ENCODE assay signal across 1 cellular context in genomic region chr10:74994714-74995308, GRCh38.
TF ChIP-seq lines count a peak whose summit lies in the region.

No MANE protein-coding gene starts in this region.

TF ChIP-seq in GM12878, 131 proteins besides CTCF, POLR2A, EP300 and RAD21 (continued from another document and continues in another):
- TF ChIP-seq ZBTB33 (IDR thresholded peaks at IDR 0.05) (no peak), BMI1 (IDR thresholded peaks at IDR 0.05; ENCODE audit: borderline replicate concordance) (no peak), BHLHE40 (IDR thresholded peaks at IDR 0.05; ENCODE audit: borderline replicate concordance in 1 of 2, low read depth in 2 of 2, low read length in 1 of 2) (no peak), DPF2 (IDR thresholded peaks at IDR 0.05) (no peak), CUX1 (IDR thresholded peaks at IDR 0.05; ENCODE audit: insufficient replicate concordance, low read depth, low read length) (no peak), KLF5 (IDR thresholded peaks at IDR 0.05; ENCODE audit: partially characterized antibody) (no peak), GABPA (IDR thresholded peaks at IDR 0.05; ENCODE audit: low read depth) (no peak), PBX3 (IDR thresholded peaks at IDR 0.05; ENCODE audit: insufficient replicate concordance, low read depth, low read length) (no peak), TCF3 (IDR thresholded peaks at IDR 0.05; ENCODE audit: borderline replicate concordance, insufficient read depth, low read depth, low read length) (no peak), SKIL (IDR thresholded peaks at IDR 0.05; ENCODE audit: low read depth, poor library complexity, severe bottlenecking) (peak; percentile 35), LARP7 (IDR thresholded peaks at IDR 0.05) (no peak), MYC (IDR thresholded peaks at IDR 0.05; ENCODE audit: insufficient read depth, insufficient read length, insufficient replicate concordance, low read length, severe bottlenecking) (no peak), KDM1A (IDR thresholded peaks at IDR 0.05; ENCODE audit: borderline replicate concordance) (no peak), MXI1 (IDR thresholded peaks at IDR 0.05; ENCODE audit: low read depth, low read length) (no peak), STAT3 (IDR thresholded peaks at IDR 0.05; ENCODE audit: low read depth, low read length) (no peak), SREBF1 (IDR thresholded peaks at IDR 0.05; ENCODE audit: low read length) (no peak), POLR2AphosphoS5 (IDR thresholded peaks at IDR 0.05; ENCODE audit: low read length) (no peak), ETV6 (conservative IDR thresholded peaks at IDR 0.05 in 1 of 2, IDR thresholded peaks at IDR 0.05 in 1 of 2; ENCODE audit: borderline replicate concordance in 1 of 2, low read depth in 1 of 2) (no peak), HDAC6 (IDR thresholded peaks at IDR 0.05; ENCODE audit: unreplicated experiment) (no peak), MTA3 (IDR thresholded peaks at IDR 0.05; ENCODE audit: borderline replicate concordance, low read length) (no peak), HDAC2 (IDR thresholded peaks at IDR 0.05) (no peak), PAX8 (IDR thresholded peaks at IDR 0.05) (no peak), MTA2 (IDR thresholded peaks at IDR 0.05; ENCODE audit: low read depth) (no peak), FOXM1 (IDR thresholded peaks at IDR 0.05; ENCODE audit: low read depth, low read length) (no peak; the same call in 1 of the 2 replicates), RAD51 (IDR thresholded peaks at IDR 0.05) (no peak), WRNIP1 (IDR thresholded peaks at IDR 0.05; ENCODE audit: borderline replicate concordance, low read depth, low read length) (no peak), CBFB (IDR thresholded peaks at IDR 0.05; ENCODE audit: low read depth) (no peak), RCOR1 (conservative IDR thresholded peaks at IDR 0.05; ENCODE audit: low read depth, low read length) (no peak), FOXK2 (IDR thresholded peaks at IDR 0.05) (no peak), NR2F1 (conservative IDR thresholded peaks at IDR 0.05) (0 out of 2 replicates have a peak, but pooled peaks have one; percentile 22), CEBPZ (IDR thresholded peaks at IDR 0.05; ENCODE audit: low read depth, low read length) (no peak), RUNX3 (IDR thresholded peaks at IDR 0.05; ENCODE audit: low read length) (peak; percentile 76), BRCA1 (IDR thresholded peaks at IDR 0.05; ENCODE audit: low read depth, low read length) (no peak), RELA (IDR thresholded peaks at IDR 0.05; ENCODE audit: borderline replicate concordance, partially characterized antibody) (no peak), STAT1 (conservative IDR thresholded peaks at IDR 0.05) (no peak), SREBF2 (IDR thresholded peaks at IDR 0.05; ENCODE audit: low read length) (no peak), ZNF217 (IDR thresholded peaks at IDR 0.05) (0 out of 2 replicates have a peak, but pooled peaks have one; percentile 18), BCLAF1 (IDR thresholded peaks at IDR 0.05) (no peak), IKZF2 (IDR thresholded peaks at IDR 0.05) (peak; percentile 83 to 85), ZZZ3 (IDR thresholded peaks at IDR 0.05; ENCODE audit: control insufficient read depth, insufficient read length, low read depth) (no peak), CHD2 (IDR thresholded peaks at IDR 0.05; ENCODE audit: borderline replicate concordance, low read depth, low read length) (no peak), ATF2 (IDR thresholded peaks at IDR 0.05; ENCODE audit: low read length) (0 out of 2 replicates have a peak, but pooled peaks have one; percentile 24), HDGF (IDR thresholded peaks at IDR 0.05) (0 out of 2 replicates have a peak, but pooled peaks have one; percentile 28), TARDBP (IDR thresholded peaks at IDR 0.05; ENCODE audit: borderline replicate concordance) (no peak), POU2F2 (IDR thresholded peaks at IDR 0.05; ENCODE audit: borderline replicate concordance, low read depth, low read length) (0 out of 3 replicates have a peak, but pooled peaks have one; percentile 23), TCF12 (IDR thresholded peaks at IDR 0.05; ENCODE audit: low read depth, low read length) (no peak), ZBED1 (IDR thresholded peaks at IDR 0.05; ENCODE audit: borderline replicate concordance) (no peak), CREM (IDR thresholded peaks at IDR 0.05; ENCODE audit: low read depth) (0 out of 2 replicates have a peak, but pooled peaks have one; percentile 14), PKNOX1 (IDR thresholded peaks at IDR 0.05) (no peak)
